In genomic region chr16:28316056-28316455, GRCh38 we compare ENCODE assay signal across 25 cellular contexts. TPM values are rescaled to one million over a fixed set of nuclear protein-coding genes. Genes with fewer than 3 reads are reported as not detected.
A peak's percentile ranks its signal among the peaks of the same experiment; 100 is the strongest.
DNase-seq lines count a peak whose midpoint lies in the region; ATAC-seq, FAIRE-seq and TF ChIP-seq lines count a peak whose summit lies in the region.
"Had no signal": no experiment of that assay in that cellular context is flagged by ENCODE, and none has a peak within 500 bp of the region (broad histone marks: within the 10 kb centered on the region; RNA-seq: fewer than 3 reads in every experiment).

No MANE protein-coding gene starts in this region.

- no peak overlapping the region for H4K8ac ChIP-seq in neuronal stem cell (ENCODE audit: low read depth, low read length)

- peak overlapping the region; percentile 10 for H2BK5ac ChIP-seq in neuronal stem cell (ENCODE audit: low read length)

- no peak overlapping the region for H3K23ac ChIP-seq in neuronal stem cell (ENCODE audit: low read depth, low read length, poor library complexity)

- H3K9ac ChIP-seq in kidney (ENCODE audit: low read length in 2 of 2) (no peak overlapping the region), neuronal stem cell (ENCODE audit: low read depth, low read length, poor library complexity) (peak overlapping the region; percentile 53)
- H3K9ac ChIP-seq: SK-N-SH had no signal

- H3K4ac ChIP-seq in neuronal stem cell (ENCODE audit: low read length): no peak overlapping the region

- no peak overlapping the region for H3K4me3 ChIP-seq in kidney (ENCODE audit: low read length in 2 of 2)
- H3K4me3 ChIP-seq in neuronal stem cell (ENCODE audit: low read length in 2 of 2): peak overlapping the region in 1 of 2 donors; percentile 34

- POLR2A ChIA-PET in CD4-positive, alpha-beta T cell (lab: Charles Lee): no interaction called here

- H2AFZ ChIP-seq in neuronal stem cell (ENCODE audit: low read length): no peak overlapping the region

- H2BK15ac ChIP-seq in neuronal stem cell (ENCODE audit: low read length): no peak overlapping the region

- no peak for FAIRE-seq in kidney (lab: Jason Lieb, UNC)
- FAIRE-seq: D721Med had no signal

- H3K27ac Mint-ChIP-seq in CD4-positive, alpha-beta T cell: peak overlapping the region; percentile 77

- H3K4me1 Mint-ChIP-seq in CD4-positive, alpha-beta T cell (ENCODE audit: low read depth): peaks cover 40% of the 10 kb centered on the region
- H3K4me1 Mint-ChIP-seq: H9 had no signal

- no peak overlapping the region for H3K4me2 ChIP-seq in neuronal stem cell (ENCODE audit: insufficient read depth, low read length, poor library complexity, severe bottlenecking)
- H3K4me2 ChIP-seq: SK-N-SH had no signal

- H3K79me1 ChIP-seq in neuronal stem cell (ENCODE audit: low read depth, low read length): peaks cover 25% of the 10 kb centered on the region

- H3K27me3 ChIP-seq in CD4-positive, alpha-beta T cell (ENCODE audit: control insufficient read depth, insufficient read depth, low read length): no peaks in the 10 kb centered on the region
- H3K27me3 ChIP-seq in neuronal stem cell (ENCODE audit: control insufficient read depth in 3 of 3, insufficient read depth in 3 of 3, low read depth in 1 of 3, low read length in 3 of 3): no peaks in the 10 kb centered on the region

- H3K27me3 Mint-ChIP-seq in CD4-positive, alpha-beta T cell: no peaks in the 10 kb centered on the region

- TF ChIP-seq EP300 in Ishikawa (IDR thresholded peaks at IDR 0.05; ENCODE audit: borderline replicate concordance): no peak

- no peak overlapping the region for H2AK5ac ChIP-seq in neuronal stem cell (ENCODE audit: low read depth, low read length)

- H3K4me1 ChIP-seq in kidney (ENCODE audit: control insufficient read depth in 1 of 2, insufficient read depth in 1 of 2, low read depth in 1 of 2, low read length in 2 of 2) (no peaks in the 10 kb centered on the region), neuronal stem cell (ENCODE audit: control insufficient read depth in 2 of 2, insufficient read depth in 1 of 2, low read depth in 1 of 2, low read length in 2 of 2) (no peaks in the 10 kb centered on the region)

- H3K9me3 ChIP-seq in CD4-positive, alpha-beta T cell (ENCODE audit: control insufficient read depth, low read length): no peaks in the 10 kb centered on the region
- no peaks in the 10 kb centered on the region for H3K9me3 ChIP-seq in kidney (ENCODE audit: control insufficient read depth in 1 of 2, low read length in 2 of 2)
- no peaks in the 10 kb centered on the region for H3K9me3 ChIP-seq in neuronal stem cell (replicated peaks in 1 of 2; ENCODE audit: control insufficient read depth in 2 of 2, insufficient read depth in 1 of 2, low read depth in 1 of 2, low read length in 2 of 2)
- H3K9me3 ChIP-seq: SK-N-SH had no signal

- in situ Hi-C loops in ACHN (cut with HindIII; ENCODE audit: low pct_ligation_motif_present, low pct_unique_long_range_greater_than_20kb, low sequenced_read_pairs): no loop called here

- H3K4me3 Mint-ChIP-seq in CD4-positive, alpha-beta T cell: no peak overlapping the region
- H3K4me3 Mint-ChIP-seq: H9 had no signal

- WGBS in neuronal stem cell (ENCODE audit: extremely low coverage in 2 of 2, insufficient read length in 2 of 2, insufficient replicate concordance in 1 of 2), 2 donors: no CpG with 5 or more reads among the region's 6 CpGs

- H2BK120ac ChIP-seq in neuronal stem cell (ENCODE audit: low read depth, low read length): no peak overlapping the region

- DNase-seq in CD4-positive, alpha-beta T cell: no peak
- DNase-seq in kidney (peak; percentile 35), neuronal stem cell (ENCODE audit: low spot score) (no peak), GOT3 (lab: John Stamatoyannopoulos, UW) (no peak), dedifferentiated amniotic fluid mesenchymal stem cell (ENCODE audit: extremely low spot score) (no peak), ACHN (no peak)
- no peak for DNase-seq in activated T-cell treated with anti-CD3 and anti-CD28 coated beads, Interleukin-2, amount 50 U/mL, for 1 hour
- DNase-seq: 8988T; AML-193; C1 segment of cervical spinal cord; DMS79 treated with DMSO at 0.1 percent for 48 hours; H9; Karpas-422; MV-4-11; NCI-H1105 treated with DMSO at 0.1 percent for 48 hours; NCI-H2029 treated with DMSO at 0.1 percent for 48 hours; NCI-H2171; NCI-H345; NCI-H774; NK-92 treated with Interleukin-12 subunit alpha and Interleukin-12 subunit beta, amount 100 ng/mL, for 24 hours; SIG-M5; SK-N-SH had no signal

- no peak for TF ChIP-seq CTCF in CD4-positive, alpha-beta T cell (IDR thresholded peaks at IDR 0.05)
- TF ChIP-seq CTCF in kidney (IDR thresholded peaks at IDR 0.05; ENCODE audit: borderline replicate concordance, extremely low read depth, insufficient read depth): no peak

- CTCF ChIA-PET in CD4-positive, alpha-beta T cell (lab: Charles Lee): interaction anchor here (0.9 to 2.4 kb wide), 6 partner anchors 8 to 98 kb away, joined by 3 to 60 read pairs (median 4); partner anchors contain the start of gene SBK1

- ATAC-seq in CD4-positive, alpha-beta T cell (ENCODE audit: poor library complexity): no peak
- ATAC-seq: Panc1 had no signal

- peaks cover 33% of the 10 kb centered on the region for H3K36me3 Mint-ChIP-seq in CD4-positive, alpha-beta T cell (ENCODE audit: low read depth)

- intact Hi-C loops in CD4-positive, alpha-beta T cell (cut with DNase I, micrococcal nuclease): loop anchor here in 1 of 2 experiments (2.0 to 10.0 kb wide), 2 partner anchors 179 to 341 kb away; no protein-coding TSS in a partner anchor
- intact Hi-C loops in kidney (cut with DNase I): no loop called here

- H3K14ac ChIP-seq in neuronal stem cell (ENCODE audit: low read length): no peak overlapping the region

- no peak overlapping the region for H3K27ac ChIP-seq in CD4-positive, alpha-beta T cell (ENCODE audit: low read depth, low read length)
- no peak overlapping the region for H3K27ac ChIP-seq in kidney (ENCODE audit: low read depth in 2 of 2, low read length in 2 of 2)
- H3K27ac ChIP-seq in neuronal stem cell (replicated peaks; ENCODE audit: low read length): no peak overlapping the region

- no peaks in the 10 kb centered on the region for H3K9me3 Mint-ChIP-seq in CD4-positive, alpha-beta T cell
- H3K9me3 Mint-ChIP-seq: H9 had no signal

- H3K18ac ChIP-seq in neuronal stem cell (ENCODE audit: low read length): peak overlapping the region; percentile 48

- no peak overlapping the region for H4K91ac ChIP-seq in neuronal stem cell (ENCODE audit: low read depth, low read length, poor library complexity)

- H3K36me3 ChIP-seq in kidney (ENCODE audit: control insufficient read depth in 1 of 2, insufficient read depth in 2 of 2, low read length in 2 of 2) (no peaks in the 10 kb centered on the region), neuronal stem cell (replicated peaks in 1 of 2; ENCODE audit: control insufficient read depth in 2 of 2, insufficient read depth in 2 of 2, low read length in 2 of 2) (peaks cover 17 to 56% of the 10 kb centered on the region in 2 donors)

- H2BK12ac ChIP-seq in neuronal stem cell (ENCODE audit: low read length): no peak overlapping the region

- no peak for TF ChIP-seq RAD21 in Ishikawa (IDR thresholded peaks at IDR 0.05; ENCODE audit: low read depth)

TF ChIP-seq in Ishikawa, 13 proteins besides CTCF, POLR2A, EP300 and RAD21:
- TF ChIP-seq EGR1 (IDR thresholded peaks at IDR 0.05): no peak
- TF ChIP-seq USF1 (IDR thresholded peaks at IDR 0.05): peak; percentile 67
- TF ChIP-seq TAF1 (IDR thresholded peaks at IDR 0.05; ENCODE audit: low read depth): no peak
- no peak for TF ChIP-seq TEAD4 (IDR thresholded peaks at IDR 0.05)
- TF ChIP-seq TCF12 (IDR thresholded peaks at IDR 0.05; ENCODE audit: low read depth): no peak
- no peak for TF ChIP-seq MAX (IDR thresholded peaks at IDR 0.05)
- TF ChIP-seq FOXM1 (IDR thresholded peaks at IDR 0.05; ENCODE audit: borderline replicate concordance, low read depth): no peak
- peak; percentile 79 for TF ChIP-seq CEBPB (IDR thresholded peaks at IDR 0.05)
- no peak for TF ChIP-seq ZBTB7A (IDR thresholded peaks at IDR 0.05; ENCODE audit: low read depth)
- no peak for TF ChIP-seq CREB1 (IDR thresholded peaks at IDR 0.05; ENCODE audit: low read depth)
- TF ChIP-seq YY1 (IDR thresholded peaks at IDR 0.05; ENCODE audit: low read depth): no peak
- TF ChIP-seq NFIC (IDR thresholded peaks at IDR 0.05): no peak

RNA-seq across cellular contexts. Expression of gene SBK1, which starts 23.7 kb away (rescaled TPM):
- 10 to 100 TPM; 13.0 to 13.5 TPM for total RNA-seq in CD4-positive, alpha-beta T cell
- 2.5 TPM for total RNA-seq in kidney
- polyA plus RNA-seq in kidney (ENCODE audit: insufficient read depth, low read depth, low replicate concordance): 1.4 TPM
- 49.6 TPM for polyA plus RNA-seq in neuronal stem cell (2013, experiment 1 of 2)
- 50.1 TPM for polyA plus RNA-seq in neuronal stem cell (2013, experiment 2 of 2)

RNA-seq across cellular contexts. Expression of gene NPIPB6, which starts 47.3 kb away (rescaled TPM):
- total RNA-seq in CD4-positive, alpha-beta T cell: 1 to 10 TPM; 2.3 to 2.4 TPM
- 2.4 TPM for total RNA-seq in kidney
- polyA plus RNA-seq in kidney (ENCODE audit: insufficient read depth, low read depth, low replicate concordance): not detected
- polyA plus RNA-seq in neuronal stem cell (2013, experiment 1 of 2): 1.5 TPM
- 1.1 TPM for polyA plus RNA-seq in neuronal stem cell (2013, experiment 2 of 2)
